In genomic region chr3:171383206-171384018, GRCh38 we compare ENCODE assay signal across 10 cellular contexts.
DNase-seq lines count a peak whose midpoint lies in the region; ATAC-seq, FAIRE-seq and TF ChIP-seq lines count a peak whose summit lies in the region.
"Had no signal": no experiment of that assay in that cellular context is flagged by ENCODE, and none has a peak within 500 bp of the region (broad histone marks: within the 10 kb centered on the region; RNA-seq: fewer than 3 reads in every experiment).

No MANE protein-coding gene starts in this region.

- FAIRE-seq in astrocyte (lab: Jason Lieb, UNC) (peak; percentile 49), frontal cortex (lab: Jason Lieb, UNC) (no peak)

- H3K56ac ChIP-seq in H9 (ENCODE audit: insufficient read length, low read depth, low read length): no peak overlapping the region

- no peaks in the 10 kb centered on the region for H3K9me3 Mint-ChIP-seq in H9
- no peaks in the 10 kb centered on the region for H3K9me3 Mint-ChIP-seq in astrocyte (ENCODE audit: unreplicated experiment)

- H3K23ac ChIP-seq in H9 (ENCODE audit: insufficient read length, low read depth, low read length): no peak overlapping the region

- no peak overlapping the region for H3K4ac ChIP-seq in H9 (ENCODE audit: low read depth, low read length)

- no peak overlapping the region for H2BK12ac ChIP-seq in H9 (ENCODE audit: insufficient read length, low read depth, low read length)

- H3K9me3 ChIP-seq in H9 (ENCODE audit: control insufficient read depth, low read depth, low read length) (no peaks in the 10 kb centered on the region), astrocyte (ENCODE audit: insufficient read depth, low read depth, low read length) (no peaks in the 10 kb centered on the region)
- H3K9me3 ChIP-seq: BLaER1 had no signal

- no peak overlapping the region for H4K8ac ChIP-seq in H9 (replicated peaks; ENCODE audit: insufficient read length, low read depth, low read length)

- H3K14ac ChIP-seq in H9 (ENCODE audit: insufficient read depth, low read length): no peak overlapping the region

- H3K27ac ChIP-seq in H9 (ENCODE audit: insufficient read length, low read depth, low read length): no peak overlapping the region
- H3K27ac ChIP-seq in astrocyte (ENCODE audit: low read depth, low read length): peak overlapping the region; percentile 25
- H3K27ac ChIP-seq: BLaER1 had no signal

- ATAC-seq in Right ventricle myocardium inferior (no peak), GM18520 (IDR thresholded peaks at IDR 0.05; ENCODE audit: unreplicated experiment) (no peak), HG03342 (IDR thresholded peaks at IDR 0.05; ENCODE audit: unreplicated experiment) (no peak)

- no peak overlapping the region for H3K18ac ChIP-seq in H9 (ENCODE audit: insufficient read length, low read depth, low read length)

- no peak overlapping the region for H2BK5ac ChIP-seq in H9 (ENCODE audit: insufficient read length, low read length)

- H3K4me1 Mint-ChIP-seq in H9 (peaks cover 44 to 61% of the 10 kb centered on the region in 2 experiments), astrocyte (ENCODE audit: low read depth, unreplicated experiment) (peaks cover 45% of the 10 kb centered on the region)

- no peak overlapping the region for H2BK120ac ChIP-seq in H9 (ENCODE audit: low read depth, low read length, poor library complexity, severe bottlenecking)

- no peaks in the 10 kb centered on the region for H3K36me3 ChIP-seq in astrocyte (ENCODE audit: insufficient read depth, low read length)
- H3K36me3 ChIP-seq: BLaER1 had no signal

- H3K27me3 Mint-ChIP-seq in H9 (ENCODE audit: low read depth) (no peaks in the 10 kb centered on the region), astrocyte (ENCODE audit: low read depth, unreplicated experiment) (no peaks in the 10 kb centered on the region)

- peaks cover 6% of the 10 kb centered on the region; the same call in 1 of the 2 replicates for H3K79me2 ChIP-seq in H9 (ENCODE audit: insufficient read depth, low read length)
- H3K79me2 ChIP-seq in astrocyte (ENCODE audit: insufficient read depth, low read length): no peaks in the 10 kb centered on the region

- H4K20me1 ChIP-seq in H9 (ENCODE audit: control insufficient read depth, insufficient read depth, insufficient read length) (no peaks in the 10 kb centered on the region), astrocyte (ENCODE audit: insufficient read depth, low read length) (peaks cover 8% of the 10 kb centered on the region)
- H4K20me1 ChIP-seq: BLaER1 had no signal

- DNase-seq in AG09319 (ENCODE audit: extremely low read depth, low read depth) (peak; percentile 22), H9 (no peak), astrocyte (ENCODE audit: low read depth) (peak; percentile 60), iris pigment epithelial cell (ENCODE audit: low read depth) (peak; percentile 78), Right ventricle myocardium inferior (ENCODE audit: missing footprints) (no peak), frontal cortex (ENCODE audit: low spot score in 2 of 2) (no peak)
- DNase-seq: NCI-H1105 treated with DMSO at 0.1 percent for 48 hours had no signal

- H3K4me1 ChIP-seq in H9 (ENCODE audit: insufficient read depth, low read length) (peaks cover 29% of the 10 kb centered on the region), astrocyte (ENCODE audit: insufficient read depth, low read length) (peaks cover 26% of the 10 kb centered on the region)
- H3K4me1 ChIP-seq: BLaER1 had no signal

- H3T11ph ChIP-seq in H9 (ENCODE audit: low read length): no peak overlapping the region

- H3K27me3 ChIP-seq in H9 (ENCODE audit: insufficient read depth, low read length) (no peaks in the 10 kb centered on the region), astrocyte (ENCODE audit: insufficient read depth, low read length) (no peaks in the 10 kb centered on the region)
- H3K27me3 ChIP-seq: BLaER1 had no signal

- H2AK5ac ChIP-seq in H9 (ENCODE audit: insufficient read length, low read length): no peak overlapping the region

- no peaks in the 10 kb centered on the region for H3K79me1 ChIP-seq in H9 (ENCODE audit: insufficient read depth, low read depth, low read length, poor library complexity, severe bottlenecking)

- no peak overlapping the region for H2BK20ac ChIP-seq in H9 (ENCODE audit: low read depth, low read length, poor library complexity, severe bottlenecking)

- H3K4me2 ChIP-seq in H9 (ENCODE audit: insufficient read depth, insufficient read length, low read length): peak overlapping the region; percentile 38
- H3K4me2 ChIP-seq in astrocyte (ENCODE audit: low read length): peak overlapping the region; percentile 31
- H3K4me2 ChIP-seq: BLaER1 had no signal

- WGBS in H9 (ENCODE audit: extremely low coverage, insufficient read length, low lambda C conversion rate): no CpG with 5 or more reads among the region's 5 CpGs

- H3K9ac ChIP-seq in H9 (ENCODE audit: extremely low read depth, insufficient read length, low read length) (no peak overlapping the region), astrocyte (ENCODE audit: low read length) (no peak overlapping the region)
- H3K9ac ChIP-seq: BLaER1 had no signal

- H4K91ac ChIP-seq in H9 (ENCODE audit: insufficient read length, low read depth, low read length): no peak overlapping the region

- no peak overlapping the region for H2BK15ac ChIP-seq in H9 (ENCODE audit: low read depth, low read length)

- peak overlapping the region in 1 of 2 experiments; percentile 27; a peak in 2 of 5 replicates for H3K4me3 Mint-ChIP-seq in H9
- H3K4me3 Mint-ChIP-seq in astrocyte (ENCODE audit: unreplicated experiment): no peak overlapping the region

- TF ChIP-seq CTCF in AG09319 (IDR thresholded peaks at IDR 0.05; ENCODE audit: low read depth, low read length) (no peak), H9 (conservative IDR thresholded peaks at IDR 0.05) (no peak), astrocyte (IDR thresholded peaks at IDR 0.05; ENCODE audit: insufficient read depth, low read depth, low read length) (no peak)

- H3K27ac Mint-ChIP-seq in H9: peak overlapping the region in 2 of 3 experiments; percentile 45 to 74; a peak in 5 of 7 replicates
- peak overlapping the region; percentile 88 for H3K27ac Mint-ChIP-seq in astrocyte (ENCODE audit: unreplicated experiment)

- intact Hi-C loops in Right ventricle myocardium inferior (cut with DNase I): no loop called here

- no peaks in the 10 kb centered on the region for H3K23me2 ChIP-seq in H9 (ENCODE audit: insufficient read length, low read depth, low read length, poor library complexity, severe bottlenecking)

- no peak overlapping the region for H3K4me3 ChIP-seq in astrocyte (ENCODE audit: insufficient read depth, low read depth, low read length)
- H3K4me3 ChIP-seq: BLaER1 had no signal

- H3K36me3 Mint-ChIP-seq in H9 (ENCODE audit: insufficient read depth in 1 of 3, low read depth in 3 of 3) (no peaks in the 10 kb centered on the region), astrocyte (ENCODE audit: low read depth, unreplicated experiment) (peaks cover 2% of the 10 kb centered on the region)

- H4K5ac ChIP-seq in H9 (ENCODE audit: insufficient read length, low read depth, low read length): no peak overlapping the region

- no peak overlapping the region for H2AFZ ChIP-seq in H9 (ENCODE audit: low read length)
- H2AFZ ChIP-seq in astrocyte (ENCODE audit: low read depth, low read length): no peak overlapping the region

Comparison
In these comparisons a context has a peak if more than half of its experiments do, and no peak if none do; other contexts are left out.
1. DNase-seq: peak in AG09319 (single experiment), astrocyte (single experiment) and iris pigment epithelial cell (single experiment); none in H9 (single experiment), Right ventricle myocardium inferior (single experiment) and frontal cortex (0 of 2).